9 cellular contexts compared by ENCODE assay signal in the genomic region with DNA sequence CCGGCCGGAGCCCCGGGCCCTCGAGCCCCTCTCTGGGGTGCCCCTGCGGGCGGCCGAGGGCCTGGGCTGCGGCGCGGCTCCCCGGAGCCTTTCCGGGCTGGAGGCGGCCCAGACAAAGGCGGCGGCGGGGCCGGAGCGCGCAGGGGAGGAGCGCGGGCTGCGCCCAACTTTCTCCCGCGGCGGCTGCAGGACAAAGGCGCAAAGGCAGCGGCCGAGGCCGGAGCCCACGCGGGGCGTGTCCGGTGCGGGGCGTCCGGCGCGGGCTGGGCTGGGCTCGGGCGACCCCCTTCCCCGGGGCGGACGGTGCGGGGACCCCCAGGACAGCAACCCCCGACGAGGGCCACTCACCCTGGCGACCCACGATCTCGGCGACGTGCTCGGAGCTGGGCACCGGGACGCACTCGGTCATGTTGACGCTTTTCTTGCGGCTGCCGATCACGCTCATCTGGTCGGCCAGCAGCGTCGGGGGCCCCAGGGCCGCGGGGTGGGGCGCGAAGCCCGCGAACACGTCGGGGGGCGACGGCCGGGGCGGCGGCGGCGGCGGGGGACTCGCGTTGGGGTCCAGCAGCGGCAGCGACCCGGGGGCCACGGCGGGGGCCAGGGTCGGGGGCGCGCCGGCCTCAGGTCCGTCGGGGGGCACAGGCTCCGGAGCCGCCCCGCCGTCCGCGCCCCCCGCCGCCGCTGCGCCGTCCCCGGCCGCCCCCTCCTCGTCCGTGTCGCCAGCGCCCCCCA. TPM values are rescaled to one million over a fixed set of nuclear protein-coding genes. Genes with fewer than 3 reads are reported as not detected.
DNase-seq lines count a peak whose midpoint lies in the region; ATAC-seq and TF ChIP-seq lines count a peak whose summit lies in the region.
"Had no signal": no experiment of that assay in that cellular context is flagged by ENCODE, and none has a peak within 500 bp of the region (broad histone marks: within the 10 kb centered on the region; RNA-seq: fewer than 3 reads in every experiment).

No MANE protein-coding gene starts in this region.

- peak overlapping the region; percentile 71 for H3K4me3 ChIP-seq in AG09309 (ENCODE audit: control insufficient read depth, low read depth, low read length)
- H3K4me3 ChIP-seq in coronary artery = peak overlapping the region; percentile 81
- H3K4me3 ChIP-seq in mesenchymal stem cell (ENCODE audit: insufficient read depth in 1 of 2, low read depth in 1 of 2, low read length in 2 of 2) = peak overlapping the region; percentile 82 to 93

- peaks cover 0 to 32% of the 10 kb centered on the region in 2 experiments for H3K36me3 ChIP-seq in mesenchymal stem cell (ENCODE audit: control insufficient read depth in 1 of 2, insufficient read depth in 2 of 2, low read depth in 1 of 2, low read length in 2 of 2)

- H3K18ac ChIP-seq in mesenchymal stem cell (ENCODE audit: low read depth in 1 of 2, low read length in 2 of 2) = peak overlapping the region; percentile 90 to 98

- H3K27me3 ChIP-seq in mesenchymal stem cell (ENCODE audit: control insufficient read depth in 1 of 2, insufficient read depth in 1 of 2, low read length in 2 of 2) = peaks cover 0 to 8% of the 10 kb centered on the region in 2 experiments

- H2AK5ac ChIP-seq in mesenchymal stem cell (ENCODE audit: low read length, severe bottlenecking) = peak overlapping the region; percentile 63

- no peak for ATAC-seq in HG02970 (IDR thresholded peaks at IDR 0.05; ENCODE audit: low FRiP score, unreplicated experiment)
- no peak for ATAC-seq in HG03442 (IDR thresholded peaks at IDR 0.05; ENCODE audit: unreplicated experiment)

- H3K4ac ChIP-seq in mesenchymal stem cell (ENCODE audit: low read depth in 1 of 2, low read length in 2 of 2) = peak overlapping the region; percentile 91 to 97

- TF ChIP-seq EP300 in Ishikawa (IDR thresholded peaks at IDR 0.05; ENCODE audit: borderline replicate concordance) = no peak

- no peak overlapping the region for H2AFZ ChIP-seq in mesenchymal stem cell (ENCODE audit: low read depth, low read length)

- WGBS in mesenchymal stem cell = under 1% methylated on average over 32 of the region's 108 CpGs

- H3K23ac ChIP-seq in mesenchymal stem cell (ENCODE audit: low read length in 2 of 2) = peak overlapping the region in 1 of 2 experiments; percentile 93

- H3K4me1 ChIP-seq in mesenchymal stem cell (ENCODE audit: control insufficient read depth, insufficient read depth, low read depth, low read length) = peaks cover 25% of the 10 kb centered on the region

- H2BK5ac ChIP-seq in mesenchymal stem cell (ENCODE audit: low read depth, low read length, poor library complexity, severe bottlenecking) = peak overlapping the region; percentile 95

- H3K9me3 ChIP-seq in mesenchymal stem cell (ENCODE audit: control insufficient read depth, low read length) = no peaks in the 10 kb centered on the region

- DNase-seq in AG09309 (ENCODE audit: low read depth) = no peak
- DNase-seq in coronary artery (ENCODE audit: low spot score) = no peak
- peak; percentile 41 for DNase-seq in mesenchymal stem cell
- no peak for DNase-seq in UCSD-AML1 (lab: John Stamatoyannopoulos, UW; ENCODE audit: unreplicated experiment)
- no peak for DNase-seq in H4 (ENCODE audit: low spot score)

- TF ChIP-seq CTCF in AG09309 (IDR thresholded peaks at IDR 0.05; ENCODE audit: control insufficient read depth, insufficient read depth, low read depth, low read length, missing control alignments) (no peak), coronary artery (IDR thresholded peaks at IDR 0.05) (no peak)

- H4K91ac ChIP-seq in mesenchymal stem cell (ENCODE audit: low read length) = peak overlapping the region; percentile 90

- H3K9ac ChIP-seq in mesenchymal stem cell (ENCODE audit: low read length) = peak overlapping the region; percentile 90

- H3K14ac ChIP-seq in mesenchymal stem cell (ENCODE audit: low read length in 2 of 2) = peak overlapping the region in 1 of 2 experiments; percentile 98

- no peak overlapping the region for H2BK15ac ChIP-seq in mesenchymal stem cell (ENCODE audit: low read depth, poor library complexity, severe bottlenecking)

- H3K79me1 ChIP-seq in mesenchymal stem cell (replicated peaks; ENCODE audit: low read length, poor library complexity, severe bottlenecking) = peaks cover 7% of the 10 kb centered on the region

- H3K27ac ChIP-seq in coronary artery (peak overlapping the region; percentile 60 to 91), mesenchymal stem cell (ENCODE audit: low read length, poor library complexity, severe bottlenecking) (peak overlapping the region; percentile 69)

- H2BK12ac ChIP-seq in mesenchymal stem cell (ENCODE audit: low read length in 2 of 2) = peak overlapping the region in 1 of 2 experiments; percentile 31

- no peak for TF ChIP-seq RAD21 in Ishikawa (IDR thresholded peaks at IDR 0.05; ENCODE audit: low read depth)

- H3K4me2 ChIP-seq in mesenchymal stem cell (ENCODE audit: low read length, poor library complexity, severe bottlenecking) = no peak overlapping the region

- H4K8ac ChIP-seq in mesenchymal stem cell (ENCODE audit: low read length) = peak overlapping the region; percentile 79

- H2BK120ac ChIP-seq in mesenchymal stem cell (ENCODE audit: low read depth, low read length) = peak overlapping the region; percentile 97

TF ChIP-seq in Ishikawa, 13 proteins besides CTCF, POLR2A, EP300 and RAD21:
- TF ChIP-seq, protein P1, sequence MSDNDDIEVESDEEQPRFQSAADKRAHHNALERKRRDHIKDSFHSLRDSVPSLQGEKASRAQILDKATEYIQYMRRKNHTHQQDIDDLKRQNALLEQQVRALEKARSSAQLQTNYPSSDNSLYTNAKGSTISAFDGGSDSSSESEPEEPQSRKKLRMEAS (IDR thresholded peaks at IDR 0.05) = peak; percentile 21; the same call in 1 of the 2 replicates
- TF ChIP-seq CREB1 (IDR thresholded peaks at IDR 0.05; ENCODE audit: low read depth) = no peak

RNA-seq across cellular contexts. Expression of gene MEX3D, which starts 0.8 kb away (rescaled TPM):
- 26.4 TPM for polyA plus RNA-seq in mesenchymal stem cell (2013, experiment 1 of 2)
- polyA plus RNA-seq in mesenchymal stem cell (2013, experiment 2 of 2) = 26.2 TPM
- 5.7 and 10.6 TPM in 2 replicates for total RNA-seq in H4 (2014; rRNA removed; shearing (Covaris generic))

RNA-seq across cellular contexts. Expression of gene MBD3, which starts 25.4 kb away (rescaled TPM):
- 43.8 TPM for polyA plus RNA-seq in mesenchymal stem cell (2013, experiment 1 of 2)
- polyA plus RNA-seq in mesenchymal stem cell (2013, experiment 2 of 2) = 41.6 TPM
- 45.8 and 64.9 TPM in 2 replicates for total RNA-seq in H4 (2014; rRNA removed; shearing (Covaris generic))

RNA-seq across cellular contexts. Expression of gene UQCR11, which starts 38.0 kb away (rescaled TPM):
- 214 TPM for polyA plus RNA-seq in mesenchymal stem cell (2013, experiment 1 of 2)
- 220 TPM for polyA plus RNA-seq in mesenchymal stem cell (2013, experiment 2 of 2)
- 42.2 and 49.7 TPM in 2 replicates for total RNA-seq in H4 (2014; rRNA removed; shearing (Covaris generic))

RNA-seq across cellular contexts. Expression of gene PLK5, which starts 43.4 kb away (rescaled TPM):
- not detected for polyA plus RNA-seq in mesenchymal stem cell (2013, experiment 1 of 2)
- polyA plus RNA-seq in mesenchymal stem cell (2013, experiment 2 of 2) = not detected
- total RNA-seq in H4 (2014; rRNA removed; shearing (Covaris generic)) = not detected in 2 replicates
- total RNA-seq: glomerular endothelial cell had no signal

RNA-seq across cellular contexts. Expression of gene ADAMTSL5, which starts 54.5 kb away (rescaled TPM):
- polyA plus RNA-seq in mesenchymal stem cell (2013, experiment 1 of 2) = 10.8 TPM
- polyA plus RNA-seq in mesenchymal stem cell (2013, experiment 2 of 2) = 8.4 TPM
- 0.72 and 1.8 TPM in 2 replicates for total RNA-seq in H4 (2014; rRNA removed; shearing (Covaris generic))
